1 cellular context compared by ENCODE assay signal in the genomic region with DNA sequence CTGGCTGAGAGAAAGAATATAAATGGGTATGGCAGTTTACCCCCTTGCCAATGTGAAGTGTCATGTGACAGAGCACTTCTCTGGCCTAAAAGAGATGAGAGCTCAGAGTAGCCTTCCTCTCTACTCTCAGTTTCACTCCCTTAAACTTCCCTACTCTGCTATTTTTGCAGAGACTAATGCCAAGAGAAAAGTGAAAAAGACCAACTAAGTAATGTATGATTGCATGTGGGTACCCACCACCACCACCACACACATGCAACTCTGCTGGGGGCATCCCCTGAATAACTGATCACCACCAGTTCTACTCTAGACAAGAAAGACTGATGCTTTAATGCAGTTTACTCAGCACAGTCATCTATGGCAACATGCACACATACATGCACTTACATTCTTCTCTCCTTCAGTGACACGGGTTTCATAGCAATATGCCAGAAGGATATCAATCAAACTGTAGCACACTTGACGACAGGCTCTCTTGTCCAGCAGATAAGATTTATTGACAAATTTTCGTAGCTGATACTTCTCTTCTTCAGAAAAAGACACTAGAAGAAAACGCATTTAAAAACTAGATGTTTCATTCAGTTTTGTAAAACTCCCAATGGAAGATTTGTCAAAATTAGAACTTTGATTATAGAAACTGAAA.
TF ChIP-seq lines count a peak whose summit lies in the region.

No MANE protein-coding gene starts in this region.

TF ChIP-seq in GM12878, 131 proteins besides CTCF, POLR2A, EP300 and RAD21 (continued from another document):
- TF ChIP-seq ATF7 (IDR thresholded peaks at IDR 0.05; ENCODE audit: low read depth) (no peak), IKZF2 (IDR thresholded peaks at IDR 0.05) (peak; percentile 67 to 87), YBX1 (IDR thresholded peaks at IDR 0.05) (no peak), ASH2L (IDR thresholded peaks at IDR 0.05; ENCODE audit: borderline replicate concordance, low read depth) (no peak), MLLT1 (IDR thresholded peaks at IDR 0.05) (no peak), SUZ12 (IDR thresholded peaks at IDR 0.05; ENCODE audit: unreplicated experiment) (no peak), MEF2B (IDR thresholded peaks at IDR 0.05; ENCODE audit: partially characterized antibody, poor library complexity, severe bottlenecking) (peak; percentile 17), MYC (IDR thresholded peaks at IDR 0.05; ENCODE audit: insufficient read depth, insufficient read length, insufficient replicate concordance, low read length, severe bottlenecking) (no peak), NFYA (IDR thresholded peaks at IDR 0.05; ENCODE audit: borderline replicate concordance, low read depth, low read length) (no peak), KLF5 (IDR thresholded peaks at IDR 0.05; ENCODE audit: partially characterized antibody) (no peak), CREM (IDR thresholded peaks at IDR 0.05; ENCODE audit: low read depth) (peak; percentile 32; the same call in 1 of the 2 replicates), SMC3 (IDR thresholded peaks at IDR 0.05; ENCODE audit: borderline replicate concordance, low read length) (no peak), HDAC6 (IDR thresholded peaks at IDR 0.05; ENCODE audit: unreplicated experiment) (no peak), BCL11A (IDR thresholded peaks at IDR 0.05; ENCODE audit: low read depth, low read length) (0 out of 2 replicates have a peak, but pooled peaks have one; percentile 13), DPF2 (IDR thresholded peaks at IDR 0.05) (peak; percentile 36; the same call in 1 of the 2 replicates), TAF1 (IDR thresholded peaks at IDR 0.05; ENCODE audit: borderline replicate concordance, low read depth, low read length) (no peak), SP1 (IDR thresholded peaks at IDR 0.05; ENCODE audit: low read depth, low read length) (no peak)
TF ChIP-seq in GM12878: peak in this region for 29.
